ENCODE assay signal across 13 cellular contexts in genomic region chr3:103609472-103609871, GRCh38.
"Had no signal": no experiment of that assay in that cellular context is flagged by ENCODE, and none has a peak within 500 bp of the region (broad histone marks: within the 10 kb centered on the region; RNA-seq: fewer than 3 reads in every experiment).

No MANE protein-coding gene starts in this region.

- H3K4me1 ChIP-seq: ascending aorta, heart left ventricle had no signal

- H3K27ac ChIP-seq: ascending aorta, heart left ventricle, skin epidermis, thoracic aorta had no signal

- H3K9me3 ChIP-seq: ascending aorta, thoracic aorta had no signal

- H3K36me3 ChIP-seq: ascending aorta, heart left ventricle, thoracic aorta had no signal

- H3K27me3 ChIP-seq: ascending aorta, heart left ventricle had no signal

- H3K4me3 ChIP-seq: ascending aorta, heart left ventricle, skin epidermis, thoracic aorta had no signal

- DNase-seq: activated CD4-positive, alpha-beta T cell treated with anti-CD3 and anti-CD28 coated beads for 4 hours; activated CD8-positive, alpha-beta memory T cell treated with anti-CD3 and anti-CD28 coated beads, Interleukin-2, amount 50 U/mL, for 4 hours; activated CD8-positive, alpha-beta T cell treated with anti-CD3 and anti-CD28 coated beads for 36 hours; activated gamma-delta T cell treated with Interleukin-2 at 50 U/mL for 16 hours; activated naive CD8-positive, alpha-beta T cell treated with anti-CD3 and anti-CD28 coated beads, Interleukin-2, amount 10 ng/mL, durations not matched to agents 7 days and 5 days; activated T-cell treated with anti-CD3 and anti-CD28 coated beads, Interleukin-2, amount 50 U/mL, for 72 hours; heart left ventricle; stimulated activated CD4-positive, alpha-beta T cell treated with anti-CD3 and anti-CD28 coated beads, Interleukin-4, amount 100 ng/mL, for 4 hours; stimulated activated naive CD8-positive, alpha-beta T cell treated with anti-CD3 and anti-CD28 coated beads, Interleukin-15, amount 100 ng/mL, for 72 hours; T1000 had no signal
